In the genomic region with DNA sequence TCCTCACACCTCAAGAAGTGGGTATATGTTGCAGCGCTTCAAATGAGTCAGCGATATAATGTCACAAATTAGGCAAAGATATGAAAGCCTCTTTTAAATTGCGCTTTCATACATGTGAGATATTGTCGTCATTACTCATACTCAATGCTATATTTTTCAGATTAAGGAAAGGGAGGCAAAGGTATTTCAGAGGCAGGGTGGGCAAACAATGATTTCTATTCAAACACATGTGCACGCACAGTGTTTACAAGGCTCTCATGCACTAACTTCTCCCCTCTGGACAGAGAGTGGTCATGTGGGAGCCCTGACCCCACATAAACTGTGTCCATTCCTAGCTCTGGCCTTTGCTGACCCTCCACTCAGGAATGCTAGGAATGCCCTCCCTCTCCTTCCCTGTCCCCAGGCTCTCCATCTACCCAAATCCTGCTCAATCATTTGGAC, we compare ENCODE assay signal across 1 cellular context.
TF ChIP-seq lines count a peak whose summit lies in the region.

No MANE protein-coding gene starts in this region.

TF ChIP-seq in SK-N-SH treated with all-trans-retinoic acid at 6 μM for 48 hours, 23 proteins besides CTCF, POLR2A, EP300 and RAD21 (continued from another document):
- TF ChIP-seq CREB5 (CRISPR knock-in tag; IDR thresholded peaks at IDR 0.05; ENCODE audit: low read depth) (no peak), SNAI2 (CRISPR knock-in tag; IDR thresholded peaks at IDR 0.05) (no peak), CSRNP3 (CRISPR knock-in tag; IDR thresholded peaks at IDR 0.05) (no peak), PATZ1 (CRISPR knock-in tag; IDR thresholded peaks at IDR 0.05; ENCODE audit: borderline replicate concordance) (no peak)
TF ChIP-seq in SK-N-SH treated with all-trans-retinoic acid at 6 μM for 48 hours: peak in this region for 0.
